ENCODE assay signal across 15 cellular contexts in genomic region chr7:70417061-70417655, GRCh38.
DNase-seq lines count a peak whose midpoint lies in the region; ATAC-seq and TF ChIP-seq lines count a peak whose summit lies in the region.
"Had no signal": no experiment of that assay in that cellular context is flagged by ENCODE, and none has a peak within 500 bp of the region (broad histone marks: within the 10 kb centered on the region; RNA-seq: fewer than 3 reads in every experiment).

No MANE protein-coding gene starts in this region.

- H3K4me3 ChIP-seq in MG63 (no peak overlapping the region), tibial nerve (no peak overlapping the region)
- H3K4me3 ChIP-seq: gastroesophageal sphincter, K562, left lung, vagina had no signal

- H3K9me3 Mint-ChIP-seq in glutamatergic neuron (ENCODE audit: unreplicated experiment): peaks cover 19% of the 10 kb centered on the region
- H3K9me3 Mint-ChIP-seq in stimulated activated memory B cell treated with anti-CD40 and anti-IgM and Interleukin-4, amounts not matched to agents 10 μg/mL and 1 μg/mL and 100 μg/mL, for 72 hours: no peaks in the 10 kb centered on the region
- H3K9me3 Mint-ChIP-seq in progenitor cell of endocrine pancreas (ENCODE audit: low read depth): no peaks in the 10 kb centered on the region

- H3K27ac Mint-ChIP-seq in glutamatergic neuron (ENCODE audit: unreplicated experiment): peak overlapping the region; percentile 98
- peak overlapping the region; percentile 82 for H3K27ac Mint-ChIP-seq in stimulated activated memory B cell treated with anti-CD40 and anti-IgM and Interleukin-4, amounts not matched to agents 10 μg/mL and 1 μg/mL and 100 μg/mL, for 72 hours
- no peak overlapping the region for H3K27ac Mint-ChIP-seq in progenitor cell of endocrine pancreas
- H3K27ac Mint-ChIP-seq: activated CD8-positive, alpha-beta memory T cell treated with anti-CD3 and anti-CD28 coated beads, Interleukin-2, amount 10 ng/mL, durations not matched to agents 7 days and 5 days had no signal

- WGBS in tibial nerve, 2 donors: 86 to 91% methylated on average over 12 to 15 of the region's 15 CpGs

- no peaks in the 10 kb centered on the region for H3K36me3 Mint-ChIP-seq in glutamatergic neuron (ENCODE audit: unreplicated experiment)
- no peaks in the 10 kb centered on the region for H3K36me3 Mint-ChIP-seq in stimulated activated memory B cell treated with anti-CD40 and anti-IgM and Interleukin-4, amounts not matched to agents 10 μg/mL and 1 μg/mL and 100 μg/mL, for 72 hours
- no peaks in the 10 kb centered on the region for H3K36me3 Mint-ChIP-seq in progenitor cell of endocrine pancreas (ENCODE audit: insufficient read depth)
- H3K36me3 Mint-ChIP-seq: activated CD8-positive, alpha-beta memory T cell treated with anti-CD3 and anti-CD28 coated beads, Interleukin-2, amount 10 ng/mL, durations not matched to agents 7 days and 5 days had no signal

- TF ChIP-seq EP300 in tibial nerve (IDR thresholded peaks at IDR 0.05): no peak

- H3K4me1 Mint-ChIP-seq in glutamatergic neuron (ENCODE audit: low read depth, unreplicated experiment) (peaks cover 67% of the 10 kb centered on the region), progenitor cell of endocrine pancreas (ENCODE audit: low read depth) (no peaks in the 10 kb centered on the region)
- peaks cover 28% of the 10 kb centered on the region for H3K4me1 Mint-ChIP-seq in stimulated activated memory B cell treated with anti-CD40 and anti-IgM and Interleukin-4, amounts not matched to agents 10 μg/mL and 1 μg/mL and 100 μg/mL, for 72 hours
- H3K4me1 Mint-ChIP-seq: activated CD8-positive, alpha-beta memory T cell treated with anti-CD3 and anti-CD28 coated beads, Interleukin-2, amount 10 ng/mL, durations not matched to agents 7 days and 5 days had no signal

- H3K4me3 Mint-ChIP-seq in glutamatergic neuron (ENCODE audit: unreplicated experiment): peak overlapping the region; percentile 77
- peak overlapping the region; percentile 4 for H3K4me3 Mint-ChIP-seq in stimulated activated memory B cell treated with anti-CD40 and anti-IgM and Interleukin-4, amounts not matched to agents 10 μg/mL and 1 μg/mL and 100 μg/mL, for 72 hours
- no peak overlapping the region for H3K4me3 Mint-ChIP-seq in progenitor cell of endocrine pancreas (ENCODE audit: low read depth)
- H3K4me3 Mint-ChIP-seq: activated CD8-positive, alpha-beta memory T cell treated with anti-CD3 and anti-CD28 coated beads, Interleukin-2, amount 10 ng/mL, durations not matched to agents 7 days and 5 days had no signal

- no peak overlapping the region for H3K27ac ChIP-seq in tibial nerve
- H3K27ac ChIP-seq: gastroesophageal sphincter, left lung, vagina had no signal

- H3K36me3 ChIP-seq in MG63 (no peaks in the 10 kb centered on the region), tibial nerve (no peaks in the 10 kb centered on the region)
- H3K36me3 ChIP-seq: gastroesophageal sphincter, left lung, vagina had no signal

- H3K9me3 ChIP-seq in MG63: no peaks in the 10 kb centered on the region
- no peaks in the 10 kb centered on the region for H3K9me3 ChIP-seq in tibial nerve
- H3K9me3 ChIP-seq: gastroesophageal sphincter, left lung, vagina had no signal

- H3K27me3 Mint-ChIP-seq in glutamatergic neuron (ENCODE audit: unreplicated experiment) (peaks cover 11% of the 10 kb centered on the region), progenitor cell of endocrine pancreas (no peaks in the 10 kb centered on the region)
- H3K27me3 Mint-ChIP-seq in stimulated activated memory B cell treated with anti-CD40 and anti-IgM and Interleukin-4, amounts not matched to agents 10 μg/mL and 1 μg/mL and 100 μg/mL, for 72 hours: no peaks in the 10 kb centered on the region
- H3K27me3 Mint-ChIP-seq: activated CD8-positive, alpha-beta memory T cell treated with anti-CD3 and anti-CD28 coated beads, Interleukin-2, amount 10 ng/mL, durations not matched to agents 7 days and 5 days had no signal

- no peak for TF ChIP-seq POLR2A in tibial nerve (IDR thresholded peaks at IDR 0.05)

- H3K27me3 ChIP-seq in MG63 (no peaks in the 10 kb centered on the region), tibial nerve (no peaks in the 10 kb centered on the region)
- H3K27me3 ChIP-seq: gastroesophageal sphincter, left lung, vagina had no signal

- peak; percentile 33 for DNase-seq in NCI-H2227 (lab: John Stamatoyannopoulos, UW; ENCODE audit: unreplicated experiment)
- no peak for DNase-seq in NCI-H2227 treated with DMSO at 0.1 percent for 48 hours (lab: John Stamatoyannopoulos, UW)
- peak; percentile 79 for DNase-seq in NCI-H82 (lab: John Stamatoyannopoulos, UW)
- peak; percentile 64 for DNase-seq in glutamatergic neuron
- no peak for DNase-seq in progenitor cell of endocrine pancreas (ENCODE audit: low spot score, unreplicated experiment)
- no peak for DNase-seq in MG63
- no peak for DNase-seq in tibial nerve (ENCODE audit: low spot score in 2 of 2)
- DNase-seq: activated CD8-positive, alpha-beta memory T cell treated with anti-CD3 and anti-CD28 coated beads, Interleukin-2, amount 10 ng/mL, durations not matched to agents 7 days and 5 days; effector CD8-positive, alpha-beta T cell; T-helper 9 cell had no signal

- TF ChIP-seq CTCF in glutamatergic neuron (IDR thresholded peaks at IDR 0.05; ENCODE audit: partially characterized antibody, unreplicated experiment) (no peak), progenitor cell of endocrine pancreas (IDR thresholded peaks at IDR 0.05; ENCODE audit: unreplicated experiment) (no peak), tibial nerve (IDR thresholded peaks at IDR 0.05) (no peak)

- H3K4me1 ChIP-seq in tibial nerve: peaks cover 0 to 7% (median 0%) of the 10 kb centered on the region in 4 donors
- H3K4me1 ChIP-seq: gastroesophageal sphincter, left lung, vagina had no signal

- ATAC-seq in stimulated activated memory B cell treated with anti-CD40 and anti-IgM and Interleukin-4, amounts not matched to agents 10 μg/mL and 1 μg/mL and 100 μg/mL, for 72 hours: no peak
- ATAC-seq: activated CD8-positive, alpha-beta memory T cell treated with anti-CD3 and anti-CD28 coated beads, Interleukin-2, amount 10 ng/mL, durations not matched to agents 7 days and 5 days; gastroesophageal sphincter; K562; left lung had no signal

Comparison
In these comparisons a context has a peak if more than half of its experiments do, and no peak if none do; other contexts are left out.
1. DNase-seq: peak in NCI-H2227 (single experiment), NCI-H82 (single experiment) and glutamatergic neuron (single experiment); none in NCI-H2227 treated with DMSO at 0.1 percent for 48 hours (single experiment), progenitor cell of endocrine pancreas (single experiment), MG63 (single experiment) and tibial nerve (0 of 2).